ENCODE assay signal across 8 cellular contexts in genomic region chr12:16939871-16940306, GRCh38.
DNase-seq lines count a peak whose midpoint lies in the region; ATAC-seq, FAIRE-seq and TF ChIP-seq lines count a peak whose summit lies in the region.

No MANE protein-coding gene starts in this region.

- H3F3A ChIP-seq in neural cell (ENCODE audit: insufficient read depth, low read length, poor library complexity, severe bottlenecking): no peaks in the 10 kb centered on the region

- H3K79me2 ChIP-seq in neural cell (replicated peaks; ENCODE audit: insufficient read depth, low read length): no peaks in the 10 kb centered on the region

- H3K4me2 ChIP-seq in neural cell (ENCODE audit: low read length): no peak overlapping the region

- ATAC-seq in GM21576 (IDR thresholded peaks at IDR 0.05; ENCODE audit: unreplicated experiment): peak; percentile 98

- H3K4me1 Mint-ChIP-seq in immature natural killer cell: no peaks in the 10 kb centered on the region

- TF ChIP-seq CTCF in bronchial epithelial cell (IDR thresholded peaks at IDR 0.05; ENCODE audit: insufficient read depth, low read length, severe bottlenecking): peak; percentile 92
- peak; percentile 30 for TF ChIP-seq CTCF in neural cell (IDR thresholded peaks at IDR 0.05; ENCODE audit: poor library complexity, severe bottlenecking)

- H4K20me1 ChIP-seq in neural cell (ENCODE audit: insufficient read depth): no peaks in the 10 kb centered on the region

- no peak overlapping the region for H2AFZ ChIP-seq in neural cell (ENCODE audit: low read depth, low read length)

- H3K4me3 ChIP-seq in bronchial epithelial cell (ENCODE audit: low read depth, low read length) (no peak overlapping the region), neural cell (ENCODE audit: low read length) (no peak overlapping the region)

- H3K27ac Mint-ChIP-seq in immature natural killer cell: no peak overlapping the region

- no peak overlapping the region for H3K9ac ChIP-seq in neural cell (ENCODE audit: low read length)

- peaks cover 21 to 76% (median 53%) of the 10 kb centered on the region in 6 donors for H3K9me3 Mint-ChIP-seq in immature natural killer cell

- no peak overlapping the region for H3K27ac ChIP-seq in neural cell (ENCODE audit: low read length)

- no peak for TF ChIP-seq EP300 in neural cell (conservative IDR thresholded peaks at IDR 0.05; ENCODE audit: poor library complexity, severe bottlenecking)

- FAIRE-seq in bronchial epithelial cell (lab: Jason Lieb, UNC): peak; percentile 98

- H3K36me3 ChIP-seq in bronchial epithelial cell (ENCODE audit: control insufficient read depth, insufficient read depth, low read length) (no peaks in the 10 kb centered on the region), neural cell (ENCODE audit: insufficient read depth, low read length) (no peaks in the 10 kb centered on the region)

- no peaks in the 10 kb centered on the region for H3K9me2 ChIP-seq in neural cell (ENCODE audit: insufficient read depth, low read length)

- H3K4me3 Mint-ChIP-seq in immature natural killer cell: no peak overlapping the region

- peak; percentile 9 for DNase-seq in NCI-H2227 (lab: John Stamatoyannopoulos, UW; ENCODE audit: unreplicated experiment)
- DNase-seq in NCI-H2227 treated with DMSO at 0.1 percent for 48 hours (lab: John Stamatoyannopoulos, UW): no peak
- peak; percentile 68 for DNase-seq in HK-2 (ENCODE audit: unreplicated experiment)
- DNase-seq in NCI-H82 treated with DMSO at 0.1 percent for 48 hours (lab: John Stamatoyannopoulos, UW; ENCODE audit: unreplicated experiment): peak; percentile 70
- peak; percentile 89 for DNase-seq in bronchial epithelial cell (ENCODE audit: low read depth)
- no peak for DNase-seq in immature natural killer cell

- no peak for TF ChIP-seq RAD21 in neural cell (conservative IDR thresholded peaks at IDR 0.05)

- peaks cover 5% of the 10 kb centered on the region for H3K9me3 ChIP-seq in neural cell (ENCODE audit: low read length)

- no peaks in the 10 kb centered on the region for H3K27me3 Mint-ChIP-seq in immature natural killer cell (ENCODE audit: low read depth in 3 of 3)

- H3K27me3 ChIP-seq in bronchial epithelial cell (ENCODE audit: control insufficient read depth, insufficient read depth, low read length) (no peaks in the 10 kb centered on the region), neural cell (ENCODE audit: insufficient read depth, low read depth, low read length) (no peaks in the 10 kb centered on the region)

- H3K36me3 Mint-ChIP-seq in immature natural killer cell: peaks cover 0 to 4% (median 0%) of the 10 kb centered on the region in 3 donors

TF ChIP-seq in neural cell, 6 proteins besides CTCF, POLR2A, EP300 and RAD21:
- TF ChIP-seq MXI1 (conservative IDR thresholded peaks at IDR 0.05; ENCODE audit: poor library complexity, severe bottlenecking): no peak
- TF ChIP-seq REST (IDR thresholded peaks at IDR 0.05; ENCODE audit: borderline replicate concordance): no peak
- TF ChIP-seq EZH2 (IDR thresholded peaks at IDR 0.05; ENCODE audit: borderline replicate concordance, insufficient read depth, low read length, poor library complexity, severe bottlenecking): no peak

Comparison
In these comparisons a context has a peak if more than half of its experiments do, and no peak if none do; other contexts are left out.
1. DNase-seq: peak in NCI-H2227 (single experiment), HK-2 (single experiment), NCI-H82 treated with DMSO at 0.1 percent for 48 hours (single experiment) and bronchial epithelial cell (single experiment); none in NCI-H2227 treated with DMSO at 0.1 percent for 48 hours (single experiment) and immature natural killer cell (0 of 3).